Comparison of ENCODE assay signal across 9 cellular contexts in the genomic region with DNA sequence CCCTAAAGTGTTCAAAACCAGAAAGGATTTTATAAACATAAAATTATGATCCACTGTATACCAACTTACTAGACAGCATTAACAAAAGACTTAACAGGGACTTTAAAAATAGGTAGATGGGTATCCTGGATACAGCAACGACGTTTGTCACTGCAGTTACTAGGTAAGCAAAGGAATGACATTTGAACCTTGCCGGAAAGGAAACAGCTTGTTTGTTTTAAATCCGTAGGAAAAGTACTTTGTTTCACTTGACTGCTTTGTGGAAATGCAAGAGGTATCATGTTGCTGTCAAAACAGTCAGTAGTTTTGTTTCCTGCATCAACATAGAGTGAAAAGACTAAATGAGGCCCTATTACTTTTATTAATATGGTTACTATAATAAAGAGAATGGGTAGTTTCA.
DNase-seq lines count a peak whose midpoint lies in the region; ATAC-seq, FAIRE-seq and TF ChIP-seq lines count a peak whose summit lies in the region.
"Had no signal": no experiment of that assay in that cellular context is flagged by ENCODE, and none has a peak within 500 bp of the region (broad histone marks: within the 10 kb centered on the region; RNA-seq: fewer than 3 reads in every experiment).

No MANE protein-coding gene starts in this region.

- peak overlapping the region; percentile 31 for H3K27ac ChIP-seq in left ventricle myocardium inferior (replicated peaks)
- H3K27ac ChIP-seq in right atrium auricular region = no peak overlapping the region

- H3K9me3 ChIP-seq in left ventricle myocardium inferior (replicated peaks) (no peaks in the 10 kb centered on the region), right atrium auricular region (no peaks in the 10 kb centered on the region), T-helper 17 cell (ENCODE audit: control insufficient read depth, low read length, poor library complexity, severe bottlenecking) (no peaks in the 10 kb centered on the region), MG63 (no peaks in the 10 kb centered on the region)

- H3K27ac Mint-ChIP-seq in T-helper 17 cell = peak overlapping the region; percentile 96

- H3K4me3 ChIP-seq in left ventricle myocardium inferior (no peak overlapping the region), right atrium auricular region (no peak overlapping the region), kidney epithelial cell (ENCODE audit: low read depth, low read length) (no peak overlapping the region), MG63 (no peak overlapping the region)

- intact Hi-C loops in left ventricle myocardium inferior (cut with micrococcal nuclease) = no loop called here

- TF ChIP-seq CTCF in left ventricle myocardium inferior (IDR thresholded peaks at IDR 0.05; ENCODE audit: borderline replicate concordance) (no peak), right atrium auricular region (IDR thresholded peaks at IDR 0.05) (no peak), kidney epithelial cell (IDR thresholded peaks at IDR 0.05; ENCODE audit: insufficient read depth, low read length, poor library complexity, severe bottlenecking) (no peak)

- ATAC-seq in T-helper 17 cell (no peak), HG02759 (IDR thresholded peaks at IDR 0.05; ENCODE audit: unreplicated experiment) (no peak)

- peaks cover 48% of the 10 kb centered on the region for H3K4me1 Mint-ChIP-seq in T-helper 17 cell

- H3K4me1 ChIP-seq in left ventricle myocardium inferior (peaks cover 25% of the 10 kb centered on the region), right atrium auricular region (peaks cover 0 to 9% of the 10 kb centered on the region in 2 donors)

- H3K36me3 Mint-ChIP-seq in T-helper 17 cell (ENCODE audit: low read depth) = peaks cover 11% of the 10 kb centered on the region

- H3K36me3 ChIP-seq in left ventricle myocardium inferior = peaks cover 7% of the 10 kb centered on the region
- no peaks in the 10 kb centered on the region for H3K36me3 ChIP-seq in right atrium auricular region
- no peaks in the 10 kb centered on the region for H3K36me3 ChIP-seq in kidney epithelial cell (ENCODE audit: control insufficient read depth, insufficient read depth, low read length)
- H3K36me3 ChIP-seq in MG63 = peaks cover 6% of the 10 kb centered on the region

- H3K27me3 Mint-ChIP-seq in T-helper 17 cell = no peaks in the 10 kb centered on the region

- FAIRE-seq in urothelium cell line (lab: Jason Lieb, UNC) = no peak

- DNase-seq in left ventricle myocardium inferior (no peak), right atrium auricular region (ENCODE audit: low spot score) (no peak), T-helper 17 cell (no peak), kidney epithelial cell (ENCODE audit: low read depth) (peak; percentile 75), urothelium cell line (ENCODE audit: low spot score) (no peak), putamen (ENCODE audit: low spot score) (no peak), MG63 (no peak)
- DNase-seq: DND-41 had no signal

- H3K27me3 ChIP-seq in left ventricle myocardium inferior (ENCODE audit: low read depth) (no peaks in the 10 kb centered on the region), right atrium auricular region (no peaks in the 10 kb centered on the region), kidney epithelial cell (ENCODE audit: control insufficient read depth, insufficient read depth, low read length) (no peaks in the 10 kb centered on the region), MG63 (no peaks in the 10 kb centered on the region)

- no peak overlapping the region for H3K4me3 Mint-ChIP-seq in T-helper 17 cell
